In the genomic region with DNA sequence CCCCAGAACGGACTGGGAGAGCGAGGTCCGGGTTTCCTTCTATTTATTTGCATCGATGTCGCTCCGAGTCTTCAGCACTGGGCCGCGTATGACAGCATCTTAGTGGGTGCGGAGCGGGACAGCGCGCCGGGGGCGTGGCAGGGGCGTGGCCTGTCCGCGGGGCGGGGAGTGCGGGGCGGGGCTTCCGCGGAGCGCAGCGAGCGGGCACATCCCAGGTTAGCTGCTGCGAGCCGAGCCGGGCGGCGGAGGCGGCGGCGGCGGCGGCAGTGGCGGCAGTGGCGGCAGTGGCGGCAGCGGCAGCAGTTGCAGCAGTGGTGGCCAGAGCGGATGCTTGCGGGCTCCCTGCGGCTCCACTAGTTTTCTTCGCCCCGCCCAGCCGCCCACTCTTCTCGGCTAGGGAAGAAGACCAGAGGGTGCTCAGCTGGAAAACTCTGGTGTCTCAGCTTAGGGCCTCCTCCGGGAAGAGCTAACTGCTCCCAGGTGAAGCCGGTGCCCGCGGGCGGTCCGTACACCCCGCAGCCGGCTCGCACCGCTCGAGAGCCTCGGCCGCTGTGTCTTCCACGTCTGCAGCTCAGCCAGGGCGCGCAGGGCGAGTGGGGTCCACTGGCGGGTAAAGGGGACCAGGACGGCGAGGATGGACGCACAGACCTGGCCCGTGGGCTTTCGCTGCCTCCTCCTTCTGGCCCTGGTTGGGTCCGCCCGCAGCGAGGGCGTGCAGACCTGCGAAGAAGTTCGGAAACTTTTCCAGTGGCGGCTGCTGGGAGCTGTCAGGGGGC, we compare ENCODE assay signal across 8 cellular contexts. TPM values are rescaled to one million over a fixed set of nuclear protein-coding genes. Genes with fewer than 3 reads are reported as not detected.
DNase-seq lines count a peak whose midpoint lies in the region; ATAC-seq, FAIRE-seq and TF ChIP-seq lines count a peak whose summit lies in the region.

A gene (plus strand): TSS at position 209 of the 776 bp plus-strand sequence.

- peaks cover 67% of the 10 kb centered on the region for H3K27me3 Mint-ChIP-seq in activated CD8-positive, alpha-beta T cell treated with anti-CD3 and anti-CD28 coated beads, Interleukin-2, amount 10 ng/mL, durations not matched to agents 7 days and 5 days (ENCODE audit: low read depth)

- ATAC-seq in GM19023 (IDR thresholded peaks at IDR 0.05; ENCODE audit: unreplicated experiment), result peak; percentile 97
- peak; percentile 98 for ATAC-seq in HG03135 (IDR thresholded peaks at IDR 0.05; ENCODE audit: unreplicated experiment)
- peak; percentile 99 for ATAC-seq in activated CD8-positive, alpha-beta T cell treated with anti-CD3 and anti-CD28 coated beads, Interleukin-2, amount 10 ng/mL, durations not matched to agents 7 days and 5 days

- DNase-seq in AG08395 (ENCODE audit: low spot score) (peak; percentile 88), NCI-H526 treated with DMSO at 0.1 percent for 48 hours (lab: John Stamatoyannopoulos, UW) (peak; percentile 75), H1 (ENCODE audit: low read depth in 1 of 2, low spot score in 2 of 2) (peak; percentile 33 to 92)
- DNase-seq in activated CD8-positive, alpha-beta T cell treated with anti-CD3 and anti-CD28 coated beads, Interleukin-2, amount 10 ng/mL, durations not matched to agents 7 days and 5 days, result peak; percentile 84
- peak; percentile 72 to 80 for DNase-seq in stimulated activated CD8-positive, alpha-beta memory T cell treated with anti-CD3 and anti-CD28 coated beads, Interleukin-15, amount 100 ng/mL, for 48 hours (ENCODE audit: low read depth in 2 of 2)

- no peak within 1 kb of the TSS for H2AK5ac ChIP-seq in H1 (ENCODE audit: low read depth, low read length)

- H3K27ac ChIP-seq in H1 (ENCODE audit: low read depth, low read length), result no peak within 1 kb of the TSS
- H3K27ac ChIP-seq in mesodermal cell (ENCODE audit: low read depth, low read length, severe bottlenecking), result no peak within 1 kb of the TSS

- H3K27ac Mint-ChIP-seq in activated CD8-positive, alpha-beta T cell treated with anti-CD3 and anti-CD28 coated beads, Interleukin-2, amount 10 ng/mL, durations not matched to agents 7 days and 5 days, result no peak within 1 kb of the TSS

- POLR2A ChIA-PET in activated CD8-positive, alpha-beta T cell treated with anti-CD3 and anti-CD28 coated beads, Interleukin-2, amount 10 ng/mL, durations not matched to agents 7 days and 5 days (lab: Charles Lee), result interaction anchor here (1.0 kb wide), 1 partner anchor 52 kb away, joined by 3 read pairs; no protein-coding TSS in a partner anchor
- POLR2A ChIA-PET in H1 (lab: Charles Lee; ENCODE audit: partially characterized antibody), result interaction anchor here (1.5 to 2.7 kb wide), 2 partner anchors 35 to 41 kb away, joined by 3 to 12 read pairs; no protein-coding TSS in a partner anchor

- H3K23me2 ChIP-seq in H1 (ENCODE audit: low read depth, low read length), result peaks cover 10% of the 10 kb centered on the region; the same call in 1 of the 2 replicates

- H3K36me3 Mint-ChIP-seq in activated CD8-positive, alpha-beta T cell treated with anti-CD3 and anti-CD28 coated beads, Interleukin-2, amount 10 ng/mL, durations not matched to agents 7 days and 5 days (ENCODE audit: low read depth), result no peaks in the 10 kb centered on the region

- H3K4me1 ChIP-seq in H1 (replicated peaks in 1 of 4; ENCODE audit: control insufficient read depth in 3 of 4, insufficient read depth in 4 of 4, low read length in 3 of 4) (peaks cover 0 to 1% (median 0%) of the 10 kb centered on the region in 4 experiments; a peak in 3 of 7 replicates), mesodermal cell (ENCODE audit: control insufficient read depth, insufficient read depth, low read length, poor library complexity, severe bottlenecking) (no peaks in the 10 kb centered on the region)

- no peak within 1 kb of the TSS for H4K91ac ChIP-seq in H1 (replicated peaks; ENCODE audit: insufficient read length, low read length)

- H3K9me3 Mint-ChIP-seq in activated CD8-positive, alpha-beta T cell treated with anti-CD3 and anti-CD28 coated beads, Interleukin-2, amount 10 ng/mL, durations not matched to agents 7 days and 5 days (ENCODE audit: insufficient read depth), result no peaks in the 10 kb centered on the region

- no peak within 1 kb of the TSS for H2BK5ac ChIP-seq in H1 (ENCODE audit: low read depth, low read length)

- no peak within 1 kb of the TSS for H3K14ac ChIP-seq in H1 (ENCODE audit: insufficient read length)

- H3K4ac ChIP-seq in H1 (replicated peaks; ENCODE audit: insufficient read length, low read depth, low read length), result no peak within 1 kb of the TSS

- WGBS in H1 (ENCODE audit: extremely low coverage in 1 of 2, insufficient coverage in 1 of 2, insufficient read length in 1 of 2, insufficient replicate concordance in 2 of 2, low coverage in 1 of 2, low lambda C conversion rate in 2 of 2, missing lambda C conversion rate in 1 of 2), 2 experiments, result 3% methylated on average over 31 of the region's 76 CpGs; no CpG with 5 or more reads in 1 of the 2 experiments
- 0 to 1% methylated on average over 57 to 68 of the region's 76 CpGs for WGBS in mesodermal cell (ENCODE audit: insufficient coverage in 2 of 2), 2 experiments

- H3K4me1 Mint-ChIP-seq in activated CD8-positive, alpha-beta T cell treated with anti-CD3 and anti-CD28 coated beads, Interleukin-2, amount 10 ng/mL, durations not matched to agents 7 days and 5 days (ENCODE audit: low read depth), result peaks cover 13% of the 10 kb centered on the region

- no peak for TF ChIP-seq EP300 in H1 (IDR thresholded peaks at IDR 0.05; ENCODE audit: borderline replicate concordance in 1 of 2, low read depth in 2 of 2, low read length in 2 of 2)

- H4K8ac ChIP-seq in H1 (ENCODE audit: extremely low read depth, insufficient read depth, low read length), result peak within 1 kb of the TSS; percentile 62; the same call in 1 of the 2 replicates

- H3K9me3 ChIP-seq in H1 (ENCODE audit: insufficient read depth in 2 of 2, low read depth in 1 of 2, low read length in 1 of 2) (no peaks in the 10 kb centered on the region), mesodermal cell (ENCODE audit: control insufficient read depth, low read length) (no peaks in the 10 kb centered on the region)

- H3K79me1 ChIP-seq in H1 (ENCODE audit: low read depth, low read length), result no peaks in the 10 kb centered on the region

- no peak within 1 kb of the TSS; a peak in 2 of 7 replicates for H3K9ac ChIP-seq in H1 (replicated peaks in 1 of 4; ENCODE audit: extremely low read depth in 1 of 4, low read depth in 3 of 4, low read length in 3 of 4)

- peak within 1 kb of the TSS; percentile 87 to 100 for H3K4me2 ChIP-seq in H1 (ENCODE audit: insufficient read depth in 1 of 2, low read depth in 2 of 2, low read length in 2 of 2)

- no peak within 1 kb of the TSS for H2BK15ac ChIP-seq in H1 (ENCODE audit: low read length)

- H2AFZ ChIP-seq in H1 (ENCODE audit: low read length), result peak within 1 kb of the TSS; percentile 36; the same call in 1 of the 2 replicates

- CTCF ChIA-PET in activated CD8-positive, alpha-beta T cell treated with anti-CD3 and anti-CD28 coated beads, Interleukin-2, amount 10 ng/mL, durations not matched to agents 7 days and 5 days (lab: Charles Lee), result no interaction called here
- CTCF ChIA-PET in H1 (lab: Charles Lee; ENCODE audit: partially characterized antibody), result interaction anchor here (1.0 to 2.2 kb wide), 4 partner anchors 9 to 170 kb away, joined by 3 to 7 read pairs (median 3); no protein-coding TSS in a partner anchor

- H3K4me3 Mint-ChIP-seq in activated CD8-positive, alpha-beta T cell treated with anti-CD3 and anti-CD28 coated beads, Interleukin-2, amount 10 ng/mL, durations not matched to agents 7 days and 5 days, result peak within 1 kb of the TSS; percentile 52

- no peak for TF ChIP-seq POLR2A in H1 (IDR thresholded peaks at IDR 0.05; ENCODE audit: control extremely low read depth in 1 of 2, low read depth in 2 of 2, low read length in 2 of 2)

- peak within 1 kb of the TSS; percentile 69; the same call in 1 of the 2 replicates for H2BK12ac ChIP-seq in H1 (ENCODE audit: low read depth, low read length)

- TF ChIP-seq CTCF in H1 (IDR thresholded peaks at IDR 0.05; ENCODE audit: control extremely low read depth in 1 of 3, insufficient read depth in 1 of 3, low read depth in 1 of 3, low read length in 3 of 3), result no peak

- H3K36me3 ChIP-seq in H1 (ENCODE audit: control insufficient read depth in 2 of 4, insufficient read depth in 4 of 4, low read length in 3 of 4), result no peaks in the 10 kb centered on the region
- no peaks in the 10 kb centered on the region for H3K36me3 ChIP-seq in mesodermal cell (ENCODE audit: control insufficient read depth, insufficient read depth, low read length)

- H3K79me2 ChIP-seq in H1 (ENCODE audit: control insufficient read depth in 1 of 2, insufficient read depth in 2 of 2, low read length in 2 of 2), result no peaks in the 10 kb centered on the region

- H4K5ac ChIP-seq in H1 (ENCODE audit: insufficient read length, low read depth, low read length), result no peak within 1 kb of the TSS

- no peak for TF ChIP-seq RAD21 in H1 (IDR thresholded peaks at IDR 0.05 in 1 of 2, conservative IDR thresholded peaks at IDR 0.05 in 1 of 2; ENCODE audit: low read depth in 2 of 2, low read length in 2 of 2)

- no peak for FAIRE-seq in H1 (lab: Jason Lieb, UNC)

- no peaks in the 10 kb centered on the region for H4K20me1 ChIP-seq in H1 (replicated peaks in 1 of 2; ENCODE audit: control insufficient read depth in 1 of 2, insufficient read depth in 2 of 2, low read length in 2 of 2)

- H3K27me3 ChIP-seq in H1 (replicated peaks in 1 of 4; ENCODE audit: control insufficient read depth in 3 of 4, extremely low read depth in 1 of 4, insufficient read depth in 3 of 4, low read length in 3 of 4), result peaks cover 13 to 37% (median 21%) of the 10 kb centered on the region in 4 experiments

- H3K18ac ChIP-seq in H1 (ENCODE audit: extremely low read depth, low read length), result 0 out of 2 replicates have a peak within 1 kb of the TSS, but pooled peaks have one; percentile 1

- no peak within 1 kb of the TSS for H3K56ac ChIP-seq in H1 (replicated peaks; ENCODE audit: insufficient read length, low read depth, low read length)

- no peak within 1 kb of the TSS for H2BK120ac ChIP-seq in H1 (replicated peaks; ENCODE audit: low read depth, low read length)

- no peak within 1 kb of the TSS for H2BK20ac ChIP-seq in H1 (ENCODE audit: low read length)

- H3K23ac ChIP-seq in H1 (ENCODE audit: insufficient read length), result no peak within 1 kb of the TSS

- H3K4me3 ChIP-seq in H1 (ENCODE audit: extremely low read depth in 1 of 4, insufficient read depth in 2 of 4, low read depth in 3 of 4, low read length in 4 of 4), result peak within 1 kb of the TSS; percentile 56 to 75 (median 69)
- peak within 1 kb of the TSS; percentile 48 for H3K4me3 ChIP-seq in mesodermal cell (ENCODE audit: extremely low read depth, insufficient read depth, low read length, poor library complexity, severe bottlenecking)

RNA-seq across cellular contexts. Expression of the gene that starts here (rescaled TPM):
- total RNA-seq in activated CD8-positive, alpha-beta T cell treated with anti-CD3 and anti-CD28 coated beads, Interleukin-2, amount 10 ng/mL, durations not matched to agents 7 days and 5 days, result not detected
- 0.20 and 0.23 TPM in 2 replicates for total RNA-seq in H1 (2021; fragmentation: NEBNext Ultra II Directional; extraction: Animal tissue kit (Norgen Biotek cat#: 25700))
- 0.39 and 0.74 TPM in 2 replicates for polyA plus RNA-seq in H1 (2011; rRNA removed)
- polyA plus RNA-seq in H1 (2011; cell fraction: cytosol; rRNA removed), result 0.63 TPM
- 0.58 TPM for polyA plus RNA-seq in H1 (2011; cell fraction: nucleus; rRNA removed)
- polyA plus RNA-seq in H1 (2012, experiment 1 of 2), result 0.11 to 0.51 TPM (median 0.29 TPM) in 4 replicates
- polyA plus RNA-seq in H1 (2012, experiment 2 of 2), result not detected
- polyA plus RNA-seq in H1 (2013, experiment 1 of 2), result 0.79 TPM
- 0.72 TPM for polyA plus RNA-seq in H1 (2013, experiment 2 of 2)
- polyA minus RNA-seq in H1 (2011; rRNA and poly(A)+ RNA removed), result 3.1 and 4.2 TPM in 2 replicates
- not detected for polyA minus RNA-seq in H1 (2011; cell fraction: cytosol; rRNA and poly(A)+ RNA removed)
- polyA minus RNA-seq in H1 (2011; cell fraction: nucleus; rRNA and poly(A)+ RNA removed), result 3.6 TPM
- polyA plus RNA-seq in mesodermal cell (2013, experiment 1 of 2), result 0.88 TPM
- 1.2 TPM for polyA plus RNA-seq in mesodermal cell (2013, experiment 2 of 2)

Comparison
In these comparisons a context has a peak if more than half of its experiments do, and no peak if none do; other contexts are left out.
1. Peak in DNase-seq and ATAC-seq in activated CD8-positive, alpha-beta T cell treated with anti-CD3 and anti-CD28 coated beads, Interleukin-2, amount 10 ng/mL, durations not matched to agents 7 days and 5 days; RNA of the gene not detected or under 1 TPM.